9 cellular contexts compared by ENCODE assay signal in genomic region chr12:121131941-121132341, GRCh38. TPM values are rescaled to one million over a fixed set of nuclear protein-coding genes. Genes with fewer than 3 reads are reported as not detected.
DNase-seq lines count a peak whose midpoint lies in the region; ATAC-seq and TF ChIP-seq lines count a peak whose summit lies in the region.
"Had no signal": no experiment of that assay in that cellular context is flagged by ENCODE, and none has a peak within 500 bp of the region (broad histone marks: within the 10 kb centered on the region; RNA-seq: fewer than 3 reads in every experiment).

No MANE protein-coding gene starts in this region.

- TF ChIP-seq CTCF in CD4-positive, alpha-beta T cell (IDR thresholded peaks at IDR 0.05): no peak
- TF ChIP-seq CTCF in esophagus muscularis mucosa (IDR thresholded peaks at IDR 0.05): no peak

- no peaks in the 10 kb centered on the region for H3K9me3 ChIP-seq in CD4-positive, alpha-beta T cell (ENCODE audit: control insufficient read depth, low read length)
- no peaks in the 10 kb centered on the region for H3K9me3 ChIP-seq in esophagus muscularis mucosa

- intact Hi-C loops in CD4-positive, alpha-beta T cell (cut with DNase I, micrococcal nuclease): loop anchor here (5.0 to 10.0 kb wide), 3 partner anchors 73 to 90 kb away; no protein-coding TSS in a partner anchor
- intact Hi-C loops in esophagus muscularis mucosa (cut with DNase I): no loop called here

- no peaks in the 10 kb centered on the region for H3K36me3 Mint-ChIP-seq in CD4-positive, alpha-beta T cell (ENCODE audit: low read depth)

- no peak overlapping the region for H3K4me3 ChIP-seq in esophagus muscularis mucosa

- H3K27ac Mint-ChIP-seq in CD4-positive, alpha-beta T cell: no peak overlapping the region

- H3K4me3 Mint-ChIP-seq in CD4-positive, alpha-beta T cell: peak overlapping the region; percentile 30

- H3K9me3 Mint-ChIP-seq in CD4-positive, alpha-beta T cell: no peaks in the 10 kb centered on the region

- no peaks in the 10 kb centered on the region for H3K27me3 Mint-ChIP-seq in CD4-positive, alpha-beta T cell

- no peak for TF ChIP-seq EP300 in esophagus muscularis mucosa (IDR thresholded peaks at IDR 0.05)

- peaks cover 72% of the 10 kb centered on the region for H3K4me1 Mint-ChIP-seq in CD4-positive, alpha-beta T cell (ENCODE audit: low read depth)

- no peak for ATAC-seq in CD4-positive, alpha-beta T cell (ENCODE audit: poor library complexity)
- no peak for ATAC-seq in HG02884 (IDR thresholded peaks at IDR 0.05; ENCODE audit: unreplicated experiment)

- H3K4me1 ChIP-seq in esophagus muscularis mucosa: peaks cover 19 to 44% (median 33%) of the 10 kb centered on the region in 4 donors

- H3K27ac ChIP-seq in CD4-positive, alpha-beta T cell (ENCODE audit: low read depth, low read length): no peak overlapping the region
- peak overlapping the region in 3 of 4 donors; percentile 17 to 79 (median 64) for H3K27ac ChIP-seq in esophagus muscularis mucosa (replicated peaks in 1 of 4)

- WGBS in esophagus muscularis mucosa: 85% methylated on average over 4 of the region's 4 CpGs

- no peak for TF ChIP-seq POLR2A in esophagus muscularis mucosa (IDR thresholded peaks at IDR 0.05; ENCODE audit: low read depth)

- DNase-seq in CD4-positive, alpha-beta T cell: no peak
- DNase-seq in OCI-M1 (lab: John Stamatoyannopoulos, UW): peak; percentile 27
- no peak for DNase-seq in esophagus muscularis mucosa (ENCODE audit: extremely low spot score)
- peak; percentile 55 for DNase-seq in pons (ENCODE audit: low spot score)
- DNase-seq in NCI-H774 (lab: John Stamatoyannopoulos, UW): no peak
- DNase-seq in GOT3 (lab: John Stamatoyannopoulos, UW): no peak
- DNase-seq: amniotic stem cell, GDM1 had no signal

- CTCF ChIA-PET in CD4-positive, alpha-beta T cell (lab: Charles Lee): no interaction called here

- no peaks in the 10 kb centered on the region for H3K36me3 ChIP-seq in esophagus muscularis mucosa

- no peaks in the 10 kb centered on the region for H3K27me3 ChIP-seq in CD4-positive, alpha-beta T cell (ENCODE audit: control insufficient read depth, insufficient read depth, low read length)
- no peaks in the 10 kb centered on the region for H3K27me3 ChIP-seq in esophagus muscularis mucosa

- POLR2A ChIA-PET in CD4-positive, alpha-beta T cell (lab: Charles Lee): interaction anchor here (1.0 to 1.3 kb wide), 3 partner anchors 93 to 326 kb away, joined by 4 to 5 read pairs (median 5); no protein-coding TSS in a partner anchor

RNA-seq across cellular contexts. Expression of gene P2RX7, which starts 0.7 kb away (rescaled TPM):
- total RNA-seq in CD4-positive, alpha-beta T cell: 1 to 10 TPM; 4.6 to 4.8 TPM
- total RNA-seq in esophagus muscularis mucosa: 1 to 10 TPM; 1.5 to 4.3 (median 2.7) TPM

Comparison
In these comparisons a context has a peak if more than half of its experiments do, and no peak if none do; other contexts are left out.
1. DNase-seq: peak in OCI-M1 (single experiment) and pons (single experiment); none in CD4-positive, alpha-beta T cell (0 of 10), esophagus muscularis mucosa (single experiment), NCI-H774 (single experiment) and GOT3 (single experiment).